22 cellular contexts compared by ENCODE assay signal in the genomic region with DNA sequence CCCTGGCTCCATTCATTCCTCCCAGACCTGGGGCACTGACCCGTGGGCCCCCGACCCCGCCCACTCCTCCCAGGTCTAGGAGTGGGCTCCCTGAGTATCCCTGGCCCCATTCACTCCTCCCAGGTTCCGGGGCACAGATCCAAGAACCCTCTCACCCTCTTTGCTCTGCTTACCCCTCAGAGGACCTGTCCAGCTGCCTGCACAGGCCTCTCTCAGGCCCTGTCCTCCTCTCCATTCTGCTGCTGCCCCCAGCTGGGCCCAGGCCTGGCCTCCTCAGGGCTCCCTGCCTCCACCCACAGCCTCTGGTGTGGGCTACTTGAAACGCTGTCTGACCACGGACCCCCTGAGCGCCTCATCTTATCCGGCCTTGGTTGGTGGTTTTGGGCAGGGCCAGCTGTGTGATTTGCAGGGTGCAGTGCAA.
DNase-seq lines count a peak whose midpoint lies in the region; ATAC-seq, FAIRE-seq and TF ChIP-seq lines count a peak whose summit lies in the region.
"Had no signal": no experiment of that assay in that cellular context is flagged by ENCODE, and none has a peak within 500 bp of the region (broad histone marks: within the 10 kb centered on the region; RNA-seq: fewer than 3 reads in every experiment).

No MANE protein-coding gene starts in this region.

- H3K27ac Mint-ChIP-seq in neural progenitor cell: peak overlapping the region; percentile 37
- H3K27ac Mint-ChIP-seq: activated naive CD8-positive, alpha-beta T cell treated with anti-CD3 and anti-CD28 coated beads, Interleukin-2, amount 50 U/mL, for 24 hours; activated T-cell treated with anti-CD3 and anti-CD28 coated beads, Interleukin-2, amount 50 U/mL, for 72 hours; B cell; IgD-negative memory B cell had no signal

- no peak for TF ChIP-seq POLR2A in GM12892 (IDR thresholded peaks at IDR 0.05; ENCODE audit: low read depth, low read length)

- ATAC-seq in GM21447 (IDR thresholded peaks at IDR 0.05; ENCODE audit: unreplicated experiment) (no peak), HG03025 (IDR thresholded peaks at IDR 0.05; ENCODE audit: low FRiP score, unreplicated experiment) (no peak)
- ATAC-seq: activated naive CD8-positive, alpha-beta T cell treated with anti-CD3 and anti-CD28 coated beads, Interleukin-2, amount 50 U/mL, for 24 hours; activated T-cell treated with anti-CD3 and anti-CD28 coated beads, Interleukin-2, amount 50 U/mL, for 72 hours; pancreas had no signal

- H2AFZ ChIP-seq in neural progenitor cell (replicated peaks): no peak overlapping the region

- WGBS in esophagus, 2 donors: 58 to 67% methylated on average over 8 of the region's 8 CpGs

- H3K4me3 ChIP-seq in esophagus (ENCODE audit: low read depth in 1 of 2, low read length in 2 of 2) (no peak overlapping the region), neural progenitor cell (no peak overlapping the region)
- H3K4me3 ChIP-seq: pancreas, SK-N-MC, transverse colon had no signal

- H4K20me1 ChIP-seq in neural progenitor cell (ENCODE audit: low read depth): no peaks in the 10 kb centered on the region

- H3K36me3 Mint-ChIP-seq in neural progenitor cell: no peaks in the 10 kb centered on the region
- H3K36me3 Mint-ChIP-seq: IgD-negative memory B cell had no signal

- H3K79me2 ChIP-seq in neural progenitor cell (ENCODE audit: low read depth): no peaks in the 10 kb centered on the region

- peaks cover 20% of the 10 kb centered on the region for H3K27me3 Mint-ChIP-seq in neural progenitor cell (ENCODE audit: insufficient read depth, low read depth)

- no peaks in the 10 kb centered on the region for H3K36me3 ChIP-seq in esophagus (ENCODE audit: control insufficient read depth in 2 of 2, insufficient read depth in 2 of 2, low read length in 1 of 2)
- no peaks in the 10 kb centered on the region for H3K36me3 ChIP-seq in neural progenitor cell
- H3K36me3 ChIP-seq: pancreas, transverse colon had no signal

- peaks cover 62% of the 10 kb centered on the region for H3K4me1 Mint-ChIP-seq in neural progenitor cell

- H3K27me3 ChIP-seq in esophagus (ENCODE audit: control insufficient read depth in 1 of 2, insufficient read depth in 2 of 2, low read length in 2 of 2) (no peaks in the 10 kb centered on the region), neural progenitor cell (no peaks in the 10 kb centered on the region)
- H3K27me3 ChIP-seq: pancreas, transverse colon had no signal

- H3K4me3 Mint-ChIP-seq in neural progenitor cell: no peak overlapping the region
- H3K4me3 Mint-ChIP-seq: activated naive CD8-positive, alpha-beta T cell treated with anti-CD3 and anti-CD28 coated beads, Interleukin-2, amount 50 U/mL, for 24 hours; activated T-cell treated with anti-CD3 and anti-CD28 coated beads, Interleukin-2, amount 50 U/mL, for 72 hours; B cell; IgD-negative memory B cell had no signal

- DNase-seq in GDM1 (lab: John Stamatoyannopoulos, UW) (peak; percentile 53), RPMI7951 (ENCODE audit: low read depth) (peak; percentile 91), neural progenitor cell (ENCODE audit: low spot score) (no peak), GM12892 (ENCODE audit: insufficient read length) (no peak), SK-N-DZ (ENCODE audit: low spot score) (no peak)
- DNase-seq: activated CD4-positive, alpha-beta T cell treated with anti-CD3 and anti-CD28 coated beads, Interleukin-2, amount 50 U/mL, for 1 hour; activated naive CD8-positive, alpha-beta T cell treated with anti-CD3 and anti-CD28 coated beads, Interleukin-2, amount 50 U/mL, for 24 hours; activated T-cell treated with anti-CD3 and anti-CD28 coated beads, Interleukin-2, amount 50 U/mL, for 72 hours; central memory CD4-positive, alpha-beta T cell; effector memory CD4-positive, alpha-beta T cell; GF-D8; NCI-H2081; pancreas; stimulated activated CD4-positive, alpha-beta T cell treated with anti-CD3 and anti-CD28 coated beads, Interleukin-4, amount 100 ng/mL, for 4 hours; transverse colon had no signal

- peak overlapping the region; percentile 36 to 52 for H3K27ac ChIP-seq in esophagus (ENCODE audit: low read depth in 2 of 2, low read length in 1 of 2)
- H3K27ac ChIP-seq in neural progenitor cell: no peak overlapping the region
- H3K27ac ChIP-seq: pancreas, SK-N-MC, transverse colon had no signal

- no peak overlapping the region for H3K9ac ChIP-seq in neural progenitor cell

- no peaks in the 10 kb centered on the region for H3F3A ChIP-seq in neural progenitor cell (ENCODE audit: low read depth)

- TF ChIP-seq CTCF in neural progenitor cell (IDR thresholded peaks at IDR 0.05): no peak

- H3K4me2 ChIP-seq in neural progenitor cell: no peak overlapping the region

- no peak for FAIRE-seq in GM12892 (lab: Jason Lieb, UNC)
- FAIRE-seq: D721Med, pancreas had no signal

- H3K4me1 ChIP-seq in esophagus (ENCODE audit: control insufficient read depth in 2 of 2, insufficient read depth in 2 of 2, low read length in 1 of 2) (peaks cover 7 to 11% of the 10 kb centered on the region in 2 donors), neural progenitor cell (peaks cover 11% of the 10 kb centered on the region)
- H3K4me1 ChIP-seq: pancreas had no signal

- H3K9me3 ChIP-seq in esophagus (ENCODE audit: control insufficient read depth in 2 of 2, insufficient read depth in 1 of 2, low read depth in 1 of 2, low read length in 1 of 2) (no peaks in the 10 kb centered on the region), neural progenitor cell (ENCODE audit: low read depth) (no peaks in the 10 kb centered on the region)
- H3K9me3 ChIP-seq: pancreas, transverse colon had no signal

- no peaks in the 10 kb centered on the region for H3K9me3 Mint-ChIP-seq in neural progenitor cell
- H3K9me3 Mint-ChIP-seq: activated naive CD8-positive, alpha-beta T cell treated with anti-CD3 and anti-CD28 coated beads, Interleukin-2, amount 50 U/mL, for 24 hours; activated T-cell treated with anti-CD3 and anti-CD28 coated beads, Interleukin-2, amount 50 U/mL, for 72 hours had no signal

Comparison
In these comparisons a context has a peak if more than half of its experiments do, and no peak if none do; other contexts are left out.
1. DNase-seq: peak in GDM1 (single experiment) and RPMI7951 (single experiment); none in neural progenitor cell (single experiment), GM12892 (single experiment) and SK-N-DZ (single experiment).